In the genomic region with DNA sequence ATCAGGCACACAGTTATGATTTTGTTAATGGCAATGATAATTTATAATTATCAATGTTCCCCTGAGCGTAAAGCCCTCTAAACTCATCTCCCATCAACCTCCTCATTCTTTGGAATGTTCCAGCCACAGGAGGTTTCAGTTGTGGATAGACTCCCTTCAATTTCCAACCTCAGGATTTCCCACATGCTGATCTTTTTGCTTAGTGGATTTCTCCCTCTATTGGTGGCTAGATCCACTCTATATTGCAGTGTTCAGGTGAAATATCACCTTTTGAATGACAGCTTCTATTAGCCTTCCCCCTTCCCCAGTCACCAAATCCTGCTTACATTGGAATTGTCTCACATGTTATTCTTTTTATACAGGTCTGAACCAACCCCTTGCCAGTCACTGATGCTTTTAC, we compare ENCODE assay signal across 19 cellular contexts.
DNase-seq lines count a peak whose midpoint lies in the region; ATAC-seq, FAIRE-seq and TF ChIP-seq lines count a peak whose summit lies in the region.
"Had no signal": no experiment of that assay in that cellular context is flagged by ENCODE, and none has a peak within 500 bp of the region (broad histone marks: within the 10 kb centered on the region; RNA-seq: fewer than 3 reads in every experiment).

No MANE protein-coding gene starts in this region.

- H3K9me3 ChIP-seq in liver (ENCODE audit: control insufficient read depth in 4 of 4, low read length in 3 of 4) (no peaks in the 10 kb centered on the region), HepG2 (ENCODE audit: low read length) (no peaks in the 10 kb centered on the region), PC-3 (ENCODE audit: low read length) (no peaks in the 10 kb centered on the region), Peyer's patch (no peaks in the 10 kb centered on the region)

- no peak overlapping the region for H3K4me3 ChIP-seq in liver (ENCODE audit: low read depth in 1 of 3, low read length in 3 of 3)
- no peak overlapping the region for H3K4me3 ChIP-seq in HepG2 (replicated peaks in 1 of 3; ENCODE audit: insufficient read depth in 1 of 3, low read depth in 2 of 3, low read length in 3 of 3)
- H3K4me3 ChIP-seq in PC-3 (ENCODE audit: low read length), result no peak overlapping the region
- H3K4me3 ChIP-seq in Peyer's patch, result no peak overlapping the region
- H3K4me3 ChIP-seq: GM12878 had no signal

- H3K79me2 ChIP-seq in HepG2 (ENCODE audit: insufficient read depth, low read length) (no peaks in the 10 kb centered on the region), PC-3 (ENCODE audit: low read length) (no peaks in the 10 kb centered on the region)

- no peak for TF ChIP-seq POLR2A in HepG2 (IDR thresholded peaks at IDR 0.05; ENCODE audit: insufficient read depth in 1 of 2, low read depth in 2 of 2, low read length in 2 of 2)
- TF ChIP-seq POLR2A in Peyer's patch (IDR thresholded peaks at IDR 0.05), result no peak

- no peak for FAIRE-seq in HepG2 (lab: Jason Lieb, UNC)
- FAIRE-seq: A204.1, GM12878 had no signal

- H3K9ac ChIP-seq in liver (ENCODE audit: low read depth in 1 of 2, low read length in 2 of 2), result no peak overlapping the region
- no peak overlapping the region for H3K9ac ChIP-seq in HepG2 (ENCODE audit: insufficient read depth, low read depth, low read length)
- H3K9ac ChIP-seq in PC-3 (ENCODE audit: low read length), result no peak overlapping the region

- DNase-seq in HepG2 (ENCODE audit: low spot score) (no peak), PC-3 (no peak), left lobe of liver (ENCODE audit: low spot score) (no peak), Peyer's patch (no peak), superior temporal gyrus (ENCODE audit: extremely low spot score) (no peak)
- DNase-seq: ACHN; CD4-positive, alpha-beta T cell; DMS153; DND-41; EL; GOT3; H7; HFFc6 had no signal

- H2AFZ ChIP-seq in HepG2 (ENCODE audit: low read length) (no peak overlapping the region), PC-3 (ENCODE audit: low read length) (no peak overlapping the region)

- BruUV-seq in HepG2 (replicated peaks; lab: Mats Ljungman, UMichigan), result no TSS peak
- no TSS peak for BruUV-seq in PC-3 (replicated peaks; lab: Mats Ljungman, UMichigan)

- POLR2A ChIA-PET in HepG2 (lab: Yijun Ruan, JAX), result no interaction called here
- POLR2A ChIA-PET in PC-3 (lab: Charles Lee; ENCODE audit: unreplicated experiment), result no interaction called here

- H4K20me1 ChIP-seq in HepG2 (ENCODE audit: insufficient read depth, low read length), result no peaks in the 10 kb centered on the region
- no peaks in the 10 kb centered on the region for H4K20me1 ChIP-seq in PC-3 (ENCODE audit: low read length)

- TF ChIP-seq RAD21 in liver (IDR thresholded peaks at IDR 0.05), result peak; percentile 66 to 69
- no peak for TF ChIP-seq RAD21 in HepG2 (CRISPR knock-in tag; IDR thresholded peaks at IDR 0.05)

- WGBS in liver, result 95% methylated on average over 1 of the region's 1 CpG
- WGBS in HepG2 (ENCODE audit: low lambda C conversion rate), result 4% methylated on average over 1 of the region's 1 CpG

- CTCF ChIA-PET in HepG2 (lab: Yijun Ruan, JAX; ENCODE audit: low intra/inter-chr PET ratio, low total read pairs) (no interaction called here), PC-3 (lab: Charles Lee) (no interaction called here)

- in situ Hi-C loops in HepG2 (cut with HindIII; ENCODE audit: extremely low pct_ligation_motif_present, low pct_unique_long_range_greater_than_20kb), result no loop called here

- intact Hi-C loops in HepG2 (cut with micrococcal nuclease; ENCODE audit: unreplicated experiment) (loop anchor here (5.0 kb wide), 1 partner anchor 84 kb away; no protein-coding TSS in a partner anchor), PC-3 (cut with micrococcal nuclease) (loop anchor here (1.0 to 2.0 kb wide), 2 partner anchors 86 to 298 kb away; no protein-coding TSS in a partner anchor)

- H3K4me2 ChIP-seq in HepG2 (ENCODE audit: low read depth, low read length), result no peak overlapping the region
- H3K4me2 ChIP-seq in PC-3 (ENCODE audit: low read length), result no peak overlapping the region

- TF ChIP-seq CTCF in liver (IDR thresholded peaks at IDR 0.05; ENCODE audit: low read depth, low read length, missing input control) (peak; percentile 23), HepG2 (CRISPR knock-in tag; IDR thresholded peaks at IDR 0.05) (no peak), PC-3 (conservative IDR thresholded peaks at IDR 0.05; ENCODE audit: low read depth, low read length) (no peak), Peyer's patch (IDR thresholded peaks at IDR 0.05) (no peak)

- no peak overlapping the region for H3K27ac ChIP-seq in liver (ENCODE audit: low read depth in 1 of 2, low read length in 2 of 2)
- H3K27ac ChIP-seq in HepG2 (ENCODE audit: extremely low read length, insufficient read depth, low read length), result no peak overlapping the region
- H3K27ac ChIP-seq in PC-3 (ENCODE audit: low read length), result no peak overlapping the region
- no peak overlapping the region for H3K27ac ChIP-seq in Peyer's patch
- H3K27ac ChIP-seq: C4-2B had no signal

- ATAC-seq in HepG2, result no peak
- peak; percentile 27; the same call in 1 of the 2 replicates for ATAC-seq in PC-3
- ATAC-seq in left lobe of liver, result peak; percentile 68
- ATAC-seq in HG02759 (IDR thresholded peaks at IDR 0.05; ENCODE audit: unreplicated experiment), result no peak
- ATAC-seq: GM12878, HCT116 had no signal

- no peaks in the 10 kb centered on the region for H3K4me1 ChIP-seq in liver (ENCODE audit: control insufficient read depth in 4 of 4, insufficient read depth in 4 of 4, low read length in 3 of 4)
- H3K4me1 ChIP-seq in HepG2 (ENCODE audit: insufficient read depth, low read length), result no peaks in the 10 kb centered on the region
- H3K4me1 ChIP-seq in PC-3 (ENCODE audit: insufficient read depth, low read length), result no peaks in the 10 kb centered on the region
- H3K4me1 ChIP-seq in Peyer's patch, result no peaks in the 10 kb centered on the region

- H3K36me3 ChIP-seq in liver (ENCODE audit: control insufficient read depth in 4 of 4, insufficient read depth in 3 of 4, low read depth in 1 of 4, low read length in 3 of 4), result no peaks in the 10 kb centered on the region
- no peaks in the 10 kb centered on the region for H3K36me3 ChIP-seq in HepG2 (replicated peaks in 1 of 2; ENCODE audit: control insufficient read depth in 1 of 2, insufficient read depth in 2 of 2, low read length in 2 of 2)
- H3K36me3 ChIP-seq in PC-3 (ENCODE audit: low read depth, low read length), result no peaks in the 10 kb centered on the region
- H3K36me3 ChIP-seq in Peyer's patch, result no peaks in the 10 kb centered on the region

- no peaks in the 10 kb centered on the region for H3F3A ChIP-seq in PC-3 (ENCODE audit: low read length, unreplicated experiment)

- TF ChIP-seq EP300 in HepG2 (IDR thresholded peaks at IDR 0.05; ENCODE audit: low read depth in 2 of 2, low read length in 2 of 2), result no peak
- TF ChIP-seq EP300 in HepG2 (CRISPR knock-in tag; IDR thresholded peaks at IDR 0.05; ENCODE audit: borderline replicate concordance), result no peak

- H3K27me3 ChIP-seq in liver (ENCODE audit: control insufficient read depth in 4 of 4, insufficient read depth in 4 of 4, low read length in 3 of 4) (no peaks in the 10 kb centered on the region), HepG2 (ENCODE audit: control insufficient read depth in 1 of 2, insufficient read depth in 2 of 2, low read length in 2 of 2) (no peaks in the 10 kb centered on the region; a peak in 1 of 5 replicates), PC-3 (ENCODE audit: low read length) (no peaks in the 10 kb centered on the region), Peyer's patch (no peaks in the 10 kb centered on the region)

- H3K9me2 ChIP-seq in PC-3 (replicated peaks; ENCODE audit: low read length), result no peaks in the 10 kb centered on the region

TF ChIP-seq in liver, 16 proteins besides CTCF, POLR2A, EP300 and RAD21:
- TF ChIP-seq, protein P1, sequence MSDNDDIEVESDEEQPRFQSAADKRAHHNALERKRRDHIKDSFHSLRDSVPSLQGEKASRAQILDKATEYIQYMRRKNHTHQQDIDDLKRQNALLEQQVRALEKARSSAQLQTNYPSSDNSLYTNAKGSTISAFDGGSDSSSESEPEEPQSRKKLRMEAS (IDR thresholded peaks at IDR 0.05), result no peak
- TF ChIP-seq FOXA2 (IDR thresholded peaks at IDR 0.05) (no peak), FOXA1 (IDR thresholded peaks at IDR 0.05) (no peak), HNF4G (IDR thresholded peaks at IDR 0.05) (no peak), SP1 (IDR thresholded peaks at IDR 0.05) (no peak), YY1 (IDR thresholded peaks at IDR 0.05) (no peak), RXRA (IDR thresholded peaks at IDR 0.05) (no peak)
- TF ChIP-seq, protein P2, sequence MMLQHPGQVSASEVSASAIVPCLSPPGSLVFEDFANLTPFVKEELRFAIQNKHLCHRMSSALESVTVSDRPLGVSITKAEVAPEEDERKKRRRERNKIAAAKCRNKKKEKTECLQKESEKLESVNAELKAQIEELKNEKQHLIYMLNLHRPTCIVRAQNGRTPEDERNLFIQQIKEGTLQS (IDR thresholded peaks at IDR 0.05), result no peak

TF ChIP-seq in HepG2, 621 proteins besides CTCF, POLR2A, EP300 and RAD21 (continues in another document):
- no peak for TF ChIP-seq FOXA3 (CRISPR knock-in tag; IDR thresholded peaks at IDR 0.05)
- no peak for TF ChIP-seq ZNF558 (CRISPR knock-in tag; IDR thresholded peaks at IDR 0.05; ENCODE audit: borderline replicate concordance)
- TF ChIP-seq PAX8 (CRISPR knock-in tag; IDR thresholded peaks at IDR 0.05; ENCODE audit: borderline replicate concordance), result no peak
- TF ChIP-seq, protein P3, sequence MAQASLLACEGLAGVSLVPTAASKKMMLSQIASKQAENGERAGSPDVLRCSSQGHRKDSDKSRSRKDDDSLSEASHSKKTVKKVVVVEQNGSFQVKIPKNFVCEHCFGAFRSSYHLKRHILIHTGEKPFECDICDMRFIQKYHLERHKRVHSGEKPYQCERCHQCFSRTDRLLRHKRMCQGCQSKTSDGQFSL (CRISPR knock-in tag; IDR thresholded peaks at IDR 0.05), result no peak
- TF ChIP-seq ZNF143 (CRISPR knock-in tag; IDR thresholded peaks at IDR 0.05), result no peak
- no peak for TF ChIP-seq ELF1 (CRISPR knock-in tag; IDR thresholded peaks at IDR 0.05)

Comparison
In these comparisons a context has a peak if more than half of its experiments do, and no peak if none do; other contexts are left out.
1. ATAC-seq: peak in PC-3 (single experiment) and left lobe of liver (single experiment); none in HepG2 (single experiment) and HG02759 (single experiment).